ENCODE assay signal across 8 cellular contexts in the genomic region with DNA sequence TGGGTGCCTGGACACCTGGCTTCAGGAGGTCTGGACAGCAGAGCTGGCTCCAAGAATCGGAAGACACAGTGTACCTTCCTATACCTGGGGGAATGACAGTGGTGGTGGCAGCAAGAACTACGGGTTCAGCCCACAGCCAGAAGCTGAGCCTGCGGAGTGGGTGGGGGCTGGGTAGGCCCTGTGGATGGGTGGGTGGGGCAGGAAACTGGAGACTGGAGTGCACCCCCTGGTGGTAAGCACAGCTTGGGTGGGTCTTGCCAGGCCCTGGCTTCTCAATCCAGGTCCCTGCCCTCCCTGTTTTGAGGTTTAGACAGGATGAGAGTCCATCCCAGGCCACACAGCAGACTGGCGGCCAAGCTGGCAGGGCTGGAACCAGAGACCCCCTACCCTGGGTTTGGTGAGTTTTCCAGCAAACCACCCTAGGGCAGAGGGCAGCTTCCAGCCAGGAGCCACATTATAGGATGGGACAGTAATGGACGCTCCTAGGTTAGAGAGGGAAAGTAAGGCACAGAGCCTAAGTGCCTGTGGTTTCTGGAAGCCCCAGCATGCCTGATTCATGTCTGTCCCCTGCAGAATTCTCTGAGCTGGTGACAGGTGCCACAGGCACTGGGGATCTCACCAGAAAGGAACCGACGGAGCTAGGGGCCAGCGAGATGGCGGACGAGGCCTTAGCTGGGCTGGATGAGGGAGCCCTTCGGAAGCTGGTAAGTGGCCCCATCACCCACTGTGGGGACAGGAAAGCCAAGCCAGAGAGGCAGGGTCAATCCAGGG. TPM values are rescaled to one million over a fixed set of nuclear protein-coding genes. Genes with fewer than 3 reads are reported as not detected.
DNase-seq lines count a peak whose midpoint lies in the region; ATAC-seq and TF ChIP-seq lines count a peak whose summit lies in the region.

No MANE protein-coding gene starts in this region.

- TF ChIP-seq CTCF in BJ (IDR thresholded peaks at IDR 0.05; ENCODE audit: insufficient read depth, low read depth, low read length), result peak; percentile 81
- peak; percentile 62 for TF ChIP-seq CTCF in HFF-Myc (IDR thresholded peaks at IDR 0.05; ENCODE audit: low read depth, low read length, missing control alignments)

- CTCF ChIA-PET in BJ (lab: Yijun Ruan, JAX), result interaction anchor here (0.7 to 7.7 kb wide), 20 partner anchors 9 to 155 kb away, joined by 3 to 101 read pairs (median 5); partner anchors contain the start of genes MORC2, RNF185, SELENOM and TUG1

- peak overlapping the region; percentile 22 for H3K4me3 Mint-ChIP-seq in memory B cell

- H3K4me3 ChIP-seq in BJ (ENCODE audit: low read depth, low read length), result peak overlapping the region; percentile 63
- peak overlapping the region; percentile 72 for H3K4me3 ChIP-seq in HFF-Myc (replicated peaks; ENCODE audit: low read depth, low read length)

- ATAC-seq in memory B cell (ENCODE audit: low read depth), result no peak
- no peak for ATAC-seq in HG02884 (IDR thresholded peaks at IDR 0.05; ENCODE audit: unreplicated experiment)
- ATAC-seq in HG03342 (IDR thresholded peaks at IDR 0.05; ENCODE audit: unreplicated experiment), result no peak

- peak overlapping the region; percentile 72 for H3K27ac ChIP-seq in cingulate gyrus (ENCODE audit: low read depth, low read length)

- H3K27me3 ChIP-seq in BJ (ENCODE audit: control insufficient read depth, insufficient read depth, low read length), result no peaks in the 10 kb centered on the region

- H3K27ac Mint-ChIP-seq in memory B cell, result no peak overlapping the region

- DNase-seq in BJ (ENCODE audit: low read depth), result no peak
- no peak for DNase-seq in HFF-Myc (ENCODE audit: extremely low read depth, low read depth)
- peak; percentile 75 for DNase-seq in UCSD-AML1 (lab: John Stamatoyannopoulos, UW; ENCODE audit: unreplicated experiment)
- DNase-seq in memory B cell (ENCODE audit: low spot score in 2 of 2), result no peak
- peak; percentile 19 to 61 (median 38) for DNase-seq in stimulated activated naive CD4-positive, alpha-beta T cell (lab: John Stamatoyannopoulos, UW)

- H3K36me3 Mint-ChIP-seq in memory B cell, result no peaks in the 10 kb centered on the region

- no peaks in the 10 kb centered on the region for H3K9me3 Mint-ChIP-seq in memory B cell

- peaks cover 27% of the 10 kb centered on the region for H3K4me1 Mint-ChIP-seq in memory B cell

- peaks cover 5% of the 10 kb centered on the region for H3K36me3 ChIP-seq in BJ (ENCODE audit: control insufficient read depth, insufficient read depth, low read length)

- no peaks in the 10 kb centered on the region for H3K27me3 Mint-ChIP-seq in memory B cell

- POLR2A ChIA-PET in BJ (lab: Charles Lee), result interaction anchor here (0.7 to 1.3 kb wide), 2 partner anchors 113 to 124 kb away, joined by 3 read pairs; partner anchors contain the start of gene TUG1

RNA-seq across cellular contexts. Expression of gene SMTN, which starts 1.7 kb away (rescaled TPM):
- 16.9 and 45.7 TPM in 2 replicates for polyA plus RNA-seq in BJ (2011; rRNA removed)
- polyA minus RNA-seq in BJ (2011; rRNA and poly(A)+ RNA removed), result 19.0 and 23.1 TPM in 2 replicates

RNA-seq across cellular contexts. Expression of gene SELENOM, which starts 24.6 kb away (rescaled TPM):
- polyA plus RNA-seq in BJ (2011; rRNA removed), result 215 and 292 TPM in 2 replicates
- 111 and 156 TPM in 2 replicates for polyA minus RNA-seq in BJ (2011; rRNA and poly(A)+ RNA removed)

RNA-seq across cellular contexts. Expression of gene INPP5J, which starts 40.0 kb away (rescaled TPM):
- 1.1 and 1.5 TPM in 2 replicates for polyA plus RNA-seq in BJ (2011; rRNA removed)
- 0.98 and 2.5 TPM in 2 replicates for polyA minus RNA-seq in BJ (2011; rRNA and poly(A)+ RNA removed)

RNA-seq across cellular contexts. Expression of gene PLA2G3, which starts 57.5 kb away (rescaled TPM):
- polyA plus RNA-seq in BJ (2011; rRNA removed), result 0.04 TPM in 1 of 2 replicates, not detected in the other
- not detected in 2 replicates for polyA minus RNA-seq in BJ (2011; rRNA and poly(A)+ RNA removed)

Comparison
In these comparisons a context has a peak if more than half of its experiments do, and no peak if none do; other contexts are left out.
1. DNase-seq: peak in UCSD-AML1 (single experiment) and stimulated activated naive CD4-positive, alpha-beta T cell (6 of 6); none in BJ (single experiment), HFF-Myc (single experiment) and memory B cell (0 of 2).